18 cellular contexts compared by ENCODE assay signal in the genomic region with DNA sequence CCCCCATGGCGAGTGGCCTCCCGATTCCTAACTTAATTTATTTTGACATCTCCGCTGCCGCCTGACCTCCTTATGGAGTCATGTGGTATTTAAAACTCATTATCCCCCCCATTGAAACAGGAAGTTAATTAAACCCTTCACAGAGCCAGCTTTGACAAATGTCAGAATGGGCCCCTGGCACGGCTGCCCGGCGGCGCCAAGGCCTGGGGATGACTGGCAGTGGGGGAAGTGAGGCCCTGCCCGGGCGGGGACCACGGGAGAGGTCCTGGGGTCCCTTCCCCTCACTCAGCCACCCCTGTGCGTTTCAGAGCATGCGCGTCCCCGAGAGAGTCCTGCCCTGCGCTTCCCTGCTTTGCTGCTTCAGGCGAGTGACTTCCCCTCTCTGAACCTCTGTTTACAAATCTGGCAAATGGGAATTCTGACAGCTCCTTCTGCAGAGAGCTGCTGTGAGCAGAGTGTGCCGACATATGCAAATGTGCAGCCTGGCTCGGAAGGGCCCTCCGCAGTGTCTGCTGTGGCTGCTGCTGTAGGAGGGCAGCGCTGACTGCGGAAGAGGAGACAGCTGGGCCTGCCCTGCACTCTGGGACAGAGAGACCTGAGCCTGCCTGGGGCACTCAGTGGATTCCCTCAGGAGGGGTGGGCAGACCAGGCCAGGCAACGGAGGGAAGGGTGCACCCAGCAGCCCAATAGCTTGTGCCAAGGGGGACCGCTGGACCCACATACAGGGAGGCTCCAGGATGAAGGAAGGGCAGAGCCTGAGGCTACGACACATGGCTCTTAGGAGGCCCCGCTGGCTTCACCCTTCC. TPM values are rescaled to one million over a fixed set of nuclear protein-coding genes. Genes with fewer than 3 reads are reported as not detected.
A peak's percentile ranks its signal among the peaks of the same experiment; 100 is the strongest.
DNase-seq lines count a peak whose midpoint lies in the region; ATAC-seq and TF ChIP-seq lines count a peak whose summit lies in the region.
"Had no signal": no experiment of that assay in that cellular context is flagged by ENCODE, and none has a peak within 500 bp of the region (broad histone marks: within the 10 kb centered on the region; RNA-seq: fewer than 3 reads in every experiment).

No MANE protein-coding gene starts in this region.

- ATAC-seq in GM21786 (IDR thresholded peaks at IDR 0.05; ENCODE audit: unreplicated experiment): no peak
- no peak for ATAC-seq in left lung
- ATAC-seq: activated CD8-positive, alpha-beta memory T cell treated with anti-CD3 and anti-CD28 coated beads, Interleukin-2, amount 10 ng/mL, durations not matched to agents 7 days and 5 days; CD8-positive, alpha-beta T cell; natural killer cell; Panc1; psoas muscle had no signal

- peaks cover 0 to 19% of the 10 kb centered on the region in 2 donors for H3K4me1 ChIP-seq in left lung

- in situ Hi-C loops in GM13976 (cut with MboI; ENCODE audit: low sequenced_read_pairs, unreplicated experiment): loop anchor here (25.0 kb wide), 1 partner anchor 89 kb away; no protein-coding TSS in a partner anchor

- H3K27ac ChIP-seq in left lung: no peak overlapping the region
- H3K27ac ChIP-seq: psoas muscle had no signal

- TF ChIP-seq POLR2A in Raji (IDR thresholded peaks at IDR 0.05; ENCODE audit: insufficient read depth, low read depth, low read length): peak; percentile 29; the same call in 1 of the 2 replicates

- peaks cover 0 to 31% of the 10 kb centered on the region in 2 donors for H3K27me3 ChIP-seq in left lung

- H3K4me3 ChIP-seq in left lung: no peak overlapping the region
- H3K4me3 ChIP-seq: psoas muscle had no signal

- H3K9me3 ChIP-seq in left lung: no peaks in the 10 kb centered on the region
- H3K9me3 ChIP-seq: psoas muscle had no signal

- DNase-seq in NCI-H1417 (lab: John Stamatoyannopoulos, UW) (peak in 2 of 3 experiments; percentile 48 to 79), NCI-H1417 treated with DMSO at 0.1 percent for 48 hours (lab: John Stamatoyannopoulos, UW) (no peak), Kasumi-1 (lab: John Stamatoyannopoulos, UW) (peak; percentile 14 to 34), left kidney (ENCODE audit: low read depth, low spot score) (peak; percentile 43), left lung (no peak), GM13976 (ENCODE audit: low spot score) (no peak)
- DNase-seq: 8988T; activated CD8-positive, alpha-beta memory T cell treated with anti-CD3 and anti-CD28 coated beads, Interleukin-2, amount 10 ng/mL, durations not matched to agents 7 days and 5 days; activated gamma-delta T cell treated with Interleukin-2 at 50 U/mL for 16 hours; CD8-positive, alpha-beta T cell; cortex of kidney; erythroblast; natural killer cell; NCI-H1436; psoas muscle had no signal

- H3K36me3 ChIP-seq in left lung: no peaks in the 10 kb centered on the region

- TF ChIP-seq CTCF in left lung (IDR thresholded peaks at IDR 0.05) (no peak), GM13976 (IDR thresholded peaks at IDR 0.05; ENCODE audit: borderline replicate concordance, control extremely low read depth, extremely low read depth, insufficient read depth, missing control alignments) (no peak)

- intact Hi-C loops in left lung (cut with DNase I): no loop called here

RNA-seq across cellular contexts. Expression of gene ZFPM1, which starts 4.4 kb away (rescaled TPM):
- total RNA-seq in left lung: 1 to 10 TPM; 6.2 to 7.0 TPM

Comparison
In these comparisons a context has a peak if more than half of its experiments do, and no peak if none do; other contexts are left out.
1. DNase-seq: peak in NCI-H1417 (2 of 3), Kasumi-1 (2 of 2) and left kidney (single experiment); none in NCI-H1417 treated with DMSO at 0.1 percent for 48 hours (single experiment), left lung (0 of 2) and GM13976 (single experiment).